10 cellular contexts compared by ENCODE assay signal in genomic region chr14:53126705-53127104, GRCh38. TPM values are rescaled to one million over a fixed set of nuclear protein-coding genes. Genes with fewer than 3 reads are reported as not detected.
DNase-seq lines count a peak whose midpoint lies in the region; ATAC-seq and TF ChIP-seq lines count a peak whose summit lies in the region.
"Had no signal": no experiment of that assay in that cellular context is flagged by ENCODE, and none has a peak within 500 bp of the region (broad histone marks: within the 10 kb centered on the region; RNA-seq: fewer than 3 reads in every experiment).

No MANE protein-coding gene starts in this region.

- H3K27ac ChIP-seq in right atrium auricular region: peak overlapping the region; percentile 11 to 24
- peak overlapping the region; percentile 48 to 57 for H3K27ac ChIP-seq in left lung

- no peaks in the 10 kb centered on the region for H3K36me3 ChIP-seq in right atrium auricular region
- no peaks in the 10 kb centered on the region for H3K36me3 ChIP-seq in left lung

- H3K4me1 ChIP-seq in right atrium auricular region: peaks cover 0 to 9% of the 10 kb centered on the region in 2 donors
- peaks cover 0 to 13% of the 10 kb centered on the region in 2 donors for H3K4me1 ChIP-seq in left lung

- no peak for ATAC-seq in Right ventricle myocardium inferior
- no peak for ATAC-seq in T-helper 17 cell
- ATAC-seq in left lung: no peak
- no peak for ATAC-seq in HG03139 (IDR thresholded peaks at IDR 0.05; ENCODE audit: unreplicated experiment)
- ATAC-seq in GM19467 (IDR thresholded peaks at IDR 0.05; ENCODE audit: unreplicated experiment): no peak
- no peak for ATAC-seq in HG02970 (IDR thresholded peaks at IDR 0.05; ENCODE audit: low FRiP score, unreplicated experiment)
- ATAC-seq: K562 had no signal

- H3K27me3 ChIP-seq in right atrium auricular region: no peaks in the 10 kb centered on the region
- H3K27me3 ChIP-seq in left lung: no peaks in the 10 kb centered on the region

- H3K9me3 ChIP-seq in right atrium auricular region: no peaks in the 10 kb centered on the region
- H3K9me3 ChIP-seq in T-helper 17 cell (ENCODE audit: control insufficient read depth, low read length, poor library complexity, severe bottlenecking): no peaks in the 10 kb centered on the region
- no peaks in the 10 kb centered on the region for H3K9me3 ChIP-seq in left lung

- peak overlapping the region in 1 of 2 donors; percentile 5 for H3K4me3 ChIP-seq in right atrium auricular region
- H3K4me3 ChIP-seq in left lung: no peak overlapping the region
- H3K4me3 ChIP-seq: K562 had no signal

- no peaks in the 10 kb centered on the region for H3K36me3 Mint-ChIP-seq in T-helper 17 cell (ENCODE audit: low read depth)

- H3K27me3 Mint-ChIP-seq in T-helper 17 cell: no peaks in the 10 kb centered on the region
- H3K27me3 Mint-ChIP-seq: brain had no signal

- no peak for TF ChIP-seq CTCF in right atrium auricular region (IDR thresholded peaks at IDR 0.05)
- no peak for TF ChIP-seq CTCF in left lung (IDR thresholded peaks at IDR 0.05)

- intact Hi-C loops in Right ventricle myocardium inferior (cut with DNase I) (no loop called here), left lung (cut with DNase I) (no loop called here)

- H3K4me3 Mint-ChIP-seq in T-helper 17 cell: peak overlapping the region; percentile 61
- H3K4me3 Mint-ChIP-seq: brain had no signal

- DNase-seq in right atrium auricular region (ENCODE audit: low spot score): no peak
- DNase-seq in Right ventricle myocardium inferior (ENCODE audit: missing footprints): no peak
- DNase-seq in T-helper 17 cell: no peak
- no peak for DNase-seq in left lung
- no peak for DNase-seq in inferior parietal cortex (ENCODE audit: extremely low spot score)

- H3K4me1 Mint-ChIP-seq in T-helper 17 cell: peaks cover 21% of the 10 kb centered on the region

- peak overlapping the region; percentile 75 for H3K27ac Mint-ChIP-seq in T-helper 17 cell
- H3K27ac Mint-ChIP-seq: brain had no signal

RNA-seq across cellular contexts. Expression of gene DDHD1, which starts 26.4 kb away (rescaled TPM):
- total RNA-seq in right atrium auricular region (1 to 10 TPM; 6.9 to 8.6 TPM), Right ventricle myocardium inferior (6.7 TPM), T-helper 17 cell (10 to 100 TPM; 77.1 to 80.4 TPM), left lung (10 to 100 TPM; 13.2 to 16.7 TPM)

Comparison
In these comparisons a context has a peak if more than half of its experiments do, and no peak if none do; other contexts are left out.
1. RNA of gene DDHD1, which starts 26.4 kb away (total RNA-seq): 77.1 to 80.4 TPM in T-helper 17 cell; 13.2 to 16.7 TPM in left lung, 6.9 to 8.6 TPM in right atrium auricular region and 6.7 TPM in Right ventricle myocardium inferior (single experiment); every median in the first group is over 4 times any median in the second.